Comparison of ENCODE assay signal across 1 cellular context in genomic region chr3:40453933-40454332, GRCh38.
TF ChIP-seq lines count a peak whose summit lies in the region.

No MANE protein-coding gene starts in this region.

TF ChIP-seq in GM12878, 131 proteins besides CTCF, POLR2A, EP300 and RAD21:
- no peak for TF ChIP-seq CREB1 (IDR thresholded peaks at IDR 0.05; ENCODE audit: low read depth)
- TF ChIP-seq PRDM15 (CRISPR knock-in tag; IDR thresholded peaks at IDR 0.05) = no peak
